ENCODE assay signal across 10 cellular contexts in genomic region chrX:13470680-13470967, GRCh38.
"Had no signal": no experiment of that assay in that cellular context is flagged by ENCODE, and none has a peak within 500 bp of the region (broad histone marks: within the 10 kb centered on the region; RNA-seq: fewer than 3 reads in every experiment).

No MANE protein-coding gene starts in this region.

- H3K27me3 ChIP-seq: body of pancreas, transverse colon had no signal

- H3K4me1 ChIP-seq: body of pancreas, psoas muscle, transverse colon had no signal

- ATAC-seq: activated CD4-positive, CD25-positive, alpha-beta regulatory T cell treated with anti-CD3 and anti-CD28 coated beads, Interleukin-2, amount 50 U/mL, for 24 hours; body of pancreas; psoas muscle; stimulated activated naive B cell treated with anti-CD40 and anti-IgM and Interleukin-4, amounts not matched to agents 10 μg/mL and 1 μg/mL and 100 μg/mL, for 72 hours had no signal

- H3K9me3 ChIP-seq: body of pancreas, psoas muscle, transverse colon had no signal

- H3K36me3 ChIP-seq: transverse colon had no signal

- H3K27ac ChIP-seq: body of pancreas, psoas muscle, transverse colon had no signal

- H3K4me3 ChIP-seq: body of pancreas, psoas muscle, transverse colon had no signal

- DNase-seq: activated CD4-positive, alpha-beta T cell treated with anti-CD3 and anti-CD28 coated beads, Interleukin-2, amount 50 U/mL, for 4 hours; activated naive CD4-positive, alpha-beta T cell treated with anti-CD3 and anti-CD28 coated beads, Interleukin-2, amount 50 U/mL, for 16 hours; activated T-cell treated with anti-CD3 and anti-CD28 coated beads, Interleukin-2, amount 50 U/mL, for 1 hour; body of pancreas; occipital lobe; psoas muscle; stimulated activated CD4-positive, alpha-beta T cell treated with anti-CD3 and anti-CD28 coated beads, Interleukin-2, amount 100 ng/mL, for 24 hours; stimulated activated naive B cell treated with anti-CD40 and anti-IgM and Interleukin-4, amounts not matched to agents 10 μg/mL and 1 μg/mL and 100 μg/mL, for 72 hours; transverse colon had no signal
